In the genomic region with DNA sequence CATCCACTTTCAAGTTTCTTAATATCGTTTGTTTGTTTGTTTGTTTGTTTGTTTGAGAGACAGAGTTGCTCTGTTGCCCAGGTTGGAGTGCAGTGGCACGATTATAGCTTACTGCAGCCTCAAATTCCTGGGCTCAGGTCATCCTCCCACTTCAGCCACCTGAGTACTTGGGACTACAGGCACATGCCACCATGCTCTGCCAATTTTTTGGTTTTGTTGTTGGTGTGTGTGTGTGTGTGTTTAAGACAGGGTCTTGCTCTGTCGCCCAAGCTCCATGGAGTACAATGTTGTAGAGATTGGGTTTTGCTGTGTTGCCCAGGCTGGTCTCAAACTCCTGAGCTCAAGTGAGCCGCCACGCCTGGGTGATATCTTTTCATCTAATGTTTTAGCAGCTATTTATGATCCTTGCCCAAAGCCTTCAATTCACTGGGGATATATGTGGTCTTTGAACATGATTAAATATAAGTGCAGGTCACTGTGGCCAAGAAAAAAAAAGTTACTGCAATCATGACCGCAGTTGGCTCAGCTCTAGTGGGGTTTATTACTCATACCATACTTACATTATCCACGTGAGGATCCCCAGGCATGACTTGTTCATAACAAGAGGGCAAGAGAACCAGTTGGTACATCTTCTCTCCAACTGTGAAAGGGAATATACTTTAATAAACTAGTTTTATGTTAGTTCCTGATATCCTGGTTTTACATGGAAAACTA, we compare ENCODE assay signal across 9 cellular contexts. TPM values are rescaled to one million over a fixed set of nuclear protein-coding genes. Genes with fewer than 3 reads are reported as not detected.
A peak's percentile ranks its signal among the peaks of the same experiment; 100 is the strongest.
DNase-seq lines count a peak whose midpoint lies in the region; ATAC-seq and TF ChIP-seq lines count a peak whose summit lies in the region.
"Had no signal": no experiment of that assay in that cellular context is flagged by ENCODE, and none has a peak within 500 bp of the region (broad histone marks: within the 10 kb centered on the region; RNA-seq: fewer than 3 reads in every experiment).

No MANE protein-coding gene starts in this region.

- H3K4me1 Mint-ChIP-seq in activated CD8-positive, alpha-beta T cell treated with anti-CD3 and anti-CD28 coated beads, Interleukin-2, amount 10 ng/mL, durations not matched to agents 7 days and 5 days (ENCODE audit: low read depth): peaks cover 32% of the 10 kb centered on the region

- no peaks in the 10 kb centered on the region for H3K9me3 Mint-ChIP-seq in activated CD8-positive, alpha-beta T cell treated with anti-CD3 and anti-CD28 coated beads, Interleukin-2, amount 10 ng/mL, durations not matched to agents 7 days and 5 days (ENCODE audit: insufficient read depth)

- peak overlapping the region; percentile 60 for H3K27ac Mint-ChIP-seq in activated CD8-positive, alpha-beta T cell treated with anti-CD3 and anti-CD28 coated beads, Interleukin-2, amount 10 ng/mL, durations not matched to agents 7 days and 5 days

- ATAC-seq in activated CD8-positive, alpha-beta T cell treated with anti-CD3 and anti-CD28 coated beads, Interleukin-2, amount 10 ng/mL, durations not matched to agents 7 days and 5 days: no peak
- ATAC-seq in HG03159 (IDR thresholded peaks at IDR 0.05; ENCODE audit: unreplicated experiment) (no peak), GM21367 (IDR thresholded peaks at IDR 0.05; ENCODE audit: unreplicated experiment) (no peak)

- H3K36me3 Mint-ChIP-seq in activated CD8-positive, alpha-beta T cell treated with anti-CD3 and anti-CD28 coated beads, Interleukin-2, amount 10 ng/mL, durations not matched to agents 7 days and 5 days (ENCODE audit: low read depth): peaks cover 58% of the 10 kb centered on the region

- H3K4me3 ChIP-seq in foreskin fibroblast (ENCODE audit: low read depth in 1 of 2, low read length in 2 of 2): no peak overlapping the region

- H3K27me3 Mint-ChIP-seq in activated CD8-positive, alpha-beta T cell treated with anti-CD3 and anti-CD28 coated beads, Interleukin-2, amount 10 ng/mL, durations not matched to agents 7 days and 5 days (ENCODE audit: low read depth): no peaks in the 10 kb centered on the region

- CTCF ChIA-PET in activated CD8-positive, alpha-beta T cell treated with anti-CD3 and anti-CD28 coated beads, Interleukin-2, amount 10 ng/mL, durations not matched to agents 7 days and 5 days (lab: Charles Lee): no interaction called here

- H3K4me3 Mint-ChIP-seq in activated CD8-positive, alpha-beta T cell treated with anti-CD3 and anti-CD28 coated beads, Interleukin-2, amount 10 ng/mL, durations not matched to agents 7 days and 5 days: no peak overlapping the region

- TF ChIP-seq CTCF in foreskin fibroblast (IDR thresholded peaks at IDR 0.05; ENCODE audit: low read depth, low read length): no peak

- DNase-seq in ELR (ENCODE audit: low read depth) (peak; percentile 83), HT1080 (ENCODE audit: low read depth) (peak; percentile 80), foreskin fibroblast (peak; percentile 19 to 54), mucosa of gallbladder (ENCODE audit: low spot score) (no peak)
- DNase-seq in activated CD8-positive, alpha-beta T cell treated with anti-CD3 and anti-CD28 coated beads, Interleukin-2, amount 10 ng/mL, durations not matched to agents 7 days and 5 days: no peak
- DNase-seq: Calu3, NCI-H526 had no signal

- POLR2A ChIA-PET in activated CD8-positive, alpha-beta T cell treated with anti-CD3 and anti-CD28 coated beads, Interleukin-2, amount 10 ng/mL, durations not matched to agents 7 days and 5 days (lab: Charles Lee): no interaction called here

RNA-seq across cellular contexts. Expression of a gene that starts 8.0 kb away (rescaled TPM):
- 39.0 and 39.1 TPM in 2 replicates for total RNA-seq in HT1080 (2014; rRNA removed; shearing (Covaris generic))
- polyA plus RNA-seq in HT1080 (2015; cell fraction: cytosol; rRNA removed): 23.0 and 26.9 TPM in 2 replicates
- polyA plus RNA-seq in HT1080 (2015; cell fraction: nucleus; rRNA removed): 26.1 and 28.8 TPM in 2 replicates
- 10 to 100 TPM; 57.5 to 58.3 TPM for total RNA-seq in activated CD8-positive, alpha-beta T cell treated with anti-CD3 and anti-CD28 coated beads, Interleukin-2, amount 10 ng/mL, durations not matched to agents 7 days and 5 days
- 16.5 TPM for total RNA-seq in mucosa of gallbladder

RNA-seq across cellular contexts. Expression of a gene that starts 8.1 kb away (rescaled TPM):
- 0.77 and 1.4 TPM in 2 replicates for total RNA-seq in HT1080 (2014; rRNA removed; shearing (Covaris generic))
- polyA plus RNA-seq in HT1080 (2015; cell fraction: cytosol; rRNA removed): 1.4 TPM in 2 replicates
- 0.57 and 1.1 TPM in 2 replicates for polyA plus RNA-seq in HT1080 (2015; cell fraction: nucleus; rRNA removed)
- under 1 TPM; 0.18 to 0.24 TPM for total RNA-seq in activated CD8-positive, alpha-beta T cell treated with anti-CD3 and anti-CD28 coated beads, Interleukin-2, amount 10 ng/mL, durations not matched to agents 7 days and 5 days
- total RNA-seq in mucosa of gallbladder: 0.26 TPM

RNA-seq across cellular contexts. Expression of a gene that starts 51.6 kb away (rescaled TPM):
- total RNA-seq in HT1080 (2014; rRNA removed; shearing (Covaris generic)): 56.2 and 62.7 TPM in 2 replicates
- polyA plus RNA-seq in HT1080 (2015; cell fraction: cytosol; rRNA removed): 59.7 and 62.1 TPM in 2 replicates
- 61.9 and 67.9 TPM in 2 replicates for polyA plus RNA-seq in HT1080 (2015; cell fraction: nucleus; rRNA removed)
- 100 to 1,000 TPM in 1 of 2 experiments, 10 to 100 TPM in 1; 94.5 to 100 TPM for total RNA-seq in activated CD8-positive, alpha-beta T cell treated with anti-CD3 and anti-CD28 coated beads, Interleukin-2, amount 10 ng/mL, durations not matched to agents 7 days and 5 days
- 188 TPM for total RNA-seq in mucosa of gallbladder

Comparison
In these comparisons a context has a peak if more than half of its experiments do, and no peak if none do; other contexts are left out.
1. DNase-seq: peak in ELR (single experiment), HT1080 (single experiment) and foreskin fibroblast (2 of 2); none in activated CD8-positive, alpha-beta T cell treated with anti-CD3 and anti-CD28 coated beads, Interleukin-2, amount 10 ng/mL, durations not matched to agents 7 days and 5 days (single experiment) and mucosa of gallbladder (single experiment).